ENCODE assay signal across 9 cellular contexts in genomic region chr2:217756375-217757107, GRCh38.
DNase-seq lines count a peak whose midpoint lies in the region; ATAC-seq and TF ChIP-seq lines count a peak whose summit lies in the region.
"Had no signal": no experiment of that assay in that cellular context is flagged by ENCODE, and none has a peak within 500 bp of the region (broad histone marks: within the 10 kb centered on the region; RNA-seq: fewer than 3 reads in every experiment).

No MANE protein-coding gene starts in this region.

- H3K27me3 ChIP-seq in BJ (ENCODE audit: control insufficient read depth, insufficient read depth, low read length) (no peaks in the 10 kb centered on the region), upper lobe of left lung (no peaks in the 10 kb centered on the region)

- H3K36me3 ChIP-seq in BJ (ENCODE audit: control insufficient read depth, insufficient read depth, low read length) (no peaks in the 10 kb centered on the region), upper lobe of left lung (no peaks in the 10 kb centered on the region)

- WGBS in upper lobe of left lung, 2 donors, result 23 to 47% methylated on average over 14 to 34 of the region's 34 CpGs

- POLR2A ChIA-PET in BJ (lab: Charles Lee), result no interaction called here

- DNase-seq in BJ (ENCODE audit: low read depth) (no peak), HCEC 1CT (peak; percentile 15), SK-MEL-5 (ENCODE audit: low read depth, low spot score) (peak; percentile 69), head of caudate nucleus (peak; percentile 64 to 95 (median 87)), progenitor cell of endocrine pancreas (ENCODE audit: low spot score, unreplicated experiment) (peak; percentile 87), upper lobe of left lung (peak; percentile 50 to 91)
- peak; percentile 73 to 83 for DNase-seq in activated naive CD4-positive, alpha-beta T cell treated with anti-CD3 and anti-CD28 coated beads, Interleukin-2, amount 50 U/mL, for 72 hours (ENCODE audit: low spot score in 2 of 2)

- TF ChIP-seq EP300 in upper lobe of left lung (IDR thresholded peaks at IDR 0.05), result no peak

- H3K27ac Mint-ChIP-seq in activated naive CD4-positive, alpha-beta T cell treated with anti-CD3 and anti-CD28 coated beads, Interleukin-2, amount 50 U/mL, for 72 hours, result peak overlapping the region in 1 of 2 donors; percentile 67
- H3K27ac Mint-ChIP-seq in progenitor cell of endocrine pancreas, result no peak overlapping the region
- H3K27ac Mint-ChIP-seq: IgD-negative memory B cell had no signal

- H3K4me1 ChIP-seq in upper lobe of left lung, result peaks cover 4 to 7% (median 6%) of the 10 kb centered on the region in 4 donors

- ATAC-seq in activated naive CD4-positive, alpha-beta T cell treated with anti-CD3 and anti-CD28 coated beads, Interleukin-2, amount 50 U/mL, for 72 hours, result peak; percentile 88 to 90
- ATAC-seq in upper lobe of left lung (ENCODE audit: low FRiP score in 2 of 2) (peak; percentile 60 to 83), HG03521 (IDR thresholded peaks at IDR 0.05; ENCODE audit: unreplicated experiment) (no peak)

- H3K27ac ChIP-seq in upper lobe of left lung, result no peak overlapping the region

- intact Hi-C loops in head of caudate nucleus (cut with DNase I), result loop anchor here (2.0 to 10.0 kb wide), 3 partner anchors 44 to 1062 kb away; partner anchors contain the start of gene IGFBP5

- H3K27me3 Mint-ChIP-seq in progenitor cell of endocrine pancreas, result peaks cover 26% of the 10 kb centered on the region

- CTCF ChIA-PET in BJ (lab: Yijun Ruan, JAX), result interaction anchor here (0.6 to 2.3 kb wide), 30 partner anchors 8 to 1086 kb away, joined by 3 to 33 read pairs (median 4); partner anchors contain the start of gene IGFBP5

- peaks cover 0 to 12% of the 10 kb centered on the region in 2 donors for H3K9me3 Mint-ChIP-seq in activated naive CD4-positive, alpha-beta T cell treated with anti-CD3 and anti-CD28 coated beads, Interleukin-2, amount 50 U/mL, for 72 hours
- peaks cover 7% of the 10 kb centered on the region for H3K9me3 Mint-ChIP-seq in progenitor cell of endocrine pancreas (ENCODE audit: low read depth)

- TF ChIP-seq CTCF in BJ (IDR thresholded peaks at IDR 0.05; ENCODE audit: insufficient read depth, low read depth, low read length) (peak; percentile 97), progenitor cell of endocrine pancreas (IDR thresholded peaks at IDR 0.05; ENCODE audit: unreplicated experiment) (peak; percentile 98), upper lobe of left lung (IDR thresholded peaks at IDR 0.05) (peak; percentile 68 to 80 (median 75))

- peak overlapping the region; percentile 63 for H3K4me3 Mint-ChIP-seq in progenitor cell of endocrine pancreas (ENCODE audit: low read depth)

- H3K4me3 ChIP-seq in BJ (ENCODE audit: low read depth, low read length), result no peak overlapping the region
- H3K4me3 ChIP-seq in upper lobe of left lung, result peak overlapping the region in 1 of 4 donors; percentile 10

- H3K4me1 Mint-ChIP-seq in progenitor cell of endocrine pancreas (ENCODE audit: low read depth), result peaks cover 1% of the 10 kb centered on the region

- peaks cover 0 to 6% of the 10 kb centered on the region in 2 donors for H3K36me3 Mint-ChIP-seq in activated naive CD4-positive, alpha-beta T cell treated with anti-CD3 and anti-CD28 coated beads, Interleukin-2, amount 50 U/mL, for 72 hours
- H3K36me3 Mint-ChIP-seq in progenitor cell of endocrine pancreas (ENCODE audit: insufficient read depth), result peaks cover 3% of the 10 kb centered on the region

- TF ChIP-seq POLR2A in upper lobe of left lung (IDR thresholded peaks at IDR 0.05), result no peak

- peaks cover 0 to 2% (median under 1%) of the 10 kb centered on the region in 4 donors for H3K9me3 ChIP-seq in upper lobe of left lung

- in situ Hi-C loops in SK-MEL-5 (cut with HindIII; ENCODE audit: low pct_unique_long_range_greater_than_20kb, low sequenced_read_pairs), result no loop called here
